ENCODE assay signal across 1 cellular context in the genomic region with DNA sequence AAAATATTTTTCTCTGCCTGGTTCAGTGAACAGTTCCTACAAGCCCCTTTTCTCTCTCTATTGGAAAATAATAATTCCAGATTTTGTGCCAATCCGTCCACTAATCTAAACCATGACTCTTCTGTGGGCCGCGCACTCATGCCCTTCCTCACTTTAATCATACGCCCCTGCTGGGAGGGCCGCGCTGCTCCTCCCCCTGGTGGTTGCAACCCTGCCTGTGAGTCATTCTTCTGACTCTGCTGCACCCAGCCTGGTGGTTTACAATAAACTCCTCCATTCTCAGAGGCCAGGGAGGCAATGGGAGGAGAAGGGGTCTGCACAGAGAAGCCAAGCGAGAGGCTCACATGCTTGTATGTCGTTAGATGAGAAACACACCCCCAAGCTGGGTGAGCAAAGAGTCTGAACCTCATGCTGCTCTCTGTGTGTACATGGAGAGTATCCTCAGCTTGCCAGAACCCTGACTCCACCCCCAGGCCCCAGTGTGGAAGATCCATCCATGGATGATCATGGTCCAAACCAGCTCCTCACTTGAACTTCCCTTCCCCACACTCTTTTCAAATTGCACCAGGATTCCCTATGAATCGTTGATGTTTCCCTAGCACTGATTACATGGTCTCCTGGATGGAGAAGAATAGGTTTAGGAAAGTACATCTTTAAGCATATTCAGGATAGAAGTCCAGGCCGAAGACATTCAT.
TF ChIP-seq lines count a peak whose summit lies in the region.

No MANE protein-coding gene starts in this region.

TF ChIP-seq in endothelial cell of umbilical vein, 7 proteins besides CTCF, POLR2A, EP300 and RAD21:
- no peak for TF ChIP-seq JUN (IDR thresholded peaks at IDR 0.05; ENCODE audit: borderline replicate concordance, insufficient read depth, insufficient read length, low read depth)
- TF ChIP-seq FOS (IDR thresholded peaks at IDR 0.05; ENCODE audit: borderline replicate concordance, insufficient read depth, low read length): no peak
- no peak for TF ChIP-seq EZH2 (IDR thresholded peaks at IDR 0.05; ENCODE audit: borderline replicate concordance, low read depth, low read length, severe bottlenecking)
- TF ChIP-seq, protein P1, sequence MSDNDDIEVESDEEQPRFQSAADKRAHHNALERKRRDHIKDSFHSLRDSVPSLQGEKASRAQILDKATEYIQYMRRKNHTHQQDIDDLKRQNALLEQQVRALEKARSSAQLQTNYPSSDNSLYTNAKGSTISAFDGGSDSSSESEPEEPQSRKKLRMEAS (IDR thresholded peaks at IDR 0.05; ENCODE audit: insufficient read depth, insufficient read length): no peak
- no peak for TF ChIP-seq GATA2 (IDR thresholded peaks at IDR 0.05; ENCODE audit: insufficient read depth, insufficient read length, low read depth, low read length)
- no peak for TF ChIP-seq MYC (IDR thresholded peaks at IDR 0.05; ENCODE audit: low read depth, low read length)
- TF ChIP-seq POLR2AphosphoS5 (IDR thresholded peaks at IDR 0.05; ENCODE audit: insufficient read depth, low read depth, low read length): no peak
TF ChIP-seq in endothelial cell of umbilical vein: peak in this region for 0.
